In genomic region chr13:112374271-112374670, GRCh38 we compare ENCODE assay signal across 22 cellular contexts. TPM values are rescaled to one million over a fixed set of nuclear protein-coding genes. Genes with fewer than 3 reads are reported as not detected.
"Had no signal": no experiment of that assay in that cellular context is flagged by ENCODE, and none has a peak within 500 bp of the region (broad histone marks: within the 10 kb centered on the region; RNA-seq: fewer than 3 reads in every experiment).

No MANE protein-coding gene starts in this region.

- H3K27ac ChIP-seq: HL-60, SJSA1, SK-N-MC had no signal

- H3K36me3 ChIP-seq: SJSA1 had no signal

- DNase-seq: KBM-7, MM.1S, NCI-H1092 treated with DMSO at 0.1 percent for 48 hours, NCI-H1436, NCI-H187, NCI-H2029, NCI-H2081 treated with DMSO at 0.1 percent for 48 hours, NCI-H2171, NCI-H226, NCI-H446, NCI-H510A, NCI-H524 treated with DMSO at 0.1 percent for 48 hours, NCI-H69, NCI-H774, Right ventricle myocardium superior, RPMI8226, SIG-M5 had no signal

- H3K4me1 ChIP-seq: SJSA1 had no signal

- H3K4me3 ChIP-seq: SJSA1, SK-N-MC had no signal

- FAIRE-seq: RCC 7860 had no signal

RNA-seq across cellular contexts. Expression of gene SPACA7, which starts 1.9 kb away (rescaled TPM):
- total RNA-seq: M059J, Right ventricle myocardium superior, SJSA1 had no signal
